Comparison of ENCODE assay signal across 8 cellular contexts in genomic region chr13:44435142-44435982, GRCh38.
DNase-seq lines count a peak whose midpoint lies in the region; ATAC-seq and TF ChIP-seq lines count a peak whose summit lies in the region.

No MANE protein-coding gene starts in this region.

- POLR2A ChIA-PET in HCT116 (lab: Charles Lee): interaction anchor here (0.6 to 7.6 kb wide), 39 partner anchors 11 to 897 kb away, joined by 3 to 172 read pairs (median 5); no protein-coding TSS in a partner anchor

- TF ChIP-seq POLR2A in HCT116 (IDR thresholded peaks at IDR 0.05; ENCODE audit: borderline replicate concordance, extremely low read depth, insufficient read depth, insufficient read length): peak; percentile 15
- peak in 2 of 4 donors; percentile 20 to 84 for TF ChIP-seq POLR2A in stomach (IDR thresholded peaks at IDR 0.05)

- 0 to 1% (median 1%) methylated on average over 38 to 54 of the region's 54 CpGs for WGBS in stomach, 5 donors

- peak overlapping the region; percentile 90 for H3K9ac ChIP-seq in HCT116 (ENCODE audit: low read length)

- peaks cover 6% of the 10 kb centered on the region; the same call in 1 of the 2 replicates for H4K20me1 ChIP-seq in HCT116 (ENCODE audit: insufficient read depth)

- peak overlapping the region; percentile 77 to 78 for H3K27ac Mint-ChIP-seq in activated naive CD4-positive, alpha-beta T cell treated with anti-CD3 and anti-CD28 coated beads, Interleukin-2, amount 50 U/mL, for 72 hours

- ATAC-seq in HCT116: peak; percentile 59
- peak; percentile 82 to 86 for ATAC-seq in activated naive CD4-positive, alpha-beta T cell treated with anti-CD3 and anti-CD28 coated beads, Interleukin-2, amount 50 U/mL, for 72 hours

- H3K27me3 ChIP-seq in HCT116 (ENCODE audit: insufficient read depth, low read length) (no peaks in the 10 kb centered on the region), neuron (ENCODE audit: insufficient read depth, low read length) (no peaks in the 10 kb centered on the region), stomach (no peaks in the 10 kb centered on the region)

- intact Hi-C loops in HCT116 (cut with micrococcal nuclease) (loop anchor here (1.0 to 5.0 kb wide), 3 partner anchors 37 to 293 kb away; no protein-coding TSS in a partner anchor), stomach (cut with DNase I; ENCODE audit: low total_unique reads) (loop anchor here (5.0 kb wide), 1 partner anchor 383 kb away; no protein-coding TSS in a partner anchor)

- peak overlapping the region; percentile 93 for H3K4me2 ChIP-seq in HCT116 (ENCODE audit: low read length)

- TF ChIP-seq RAD21 in HCT116 (IDR thresholded peaks at IDR 0.05; ENCODE audit: low read depth): no peak

- CTCF ChIA-PET in HCT116 (lab: Charles Lee): interaction anchor here (0.7 to 1.3 kb wide), 5 partner anchors 71 to 530 kb away, joined by 3 to 8 read pairs (median 4); no protein-coding TSS in a partner anchor

- DNase-seq in DMS53 treated with DMSO at 0.1 percent for 48 hours (lab: John Stamatoyannopoulos, UW; ENCODE audit: unreplicated experiment) (peak; percentile 87), HCT116 (ENCODE audit: low read depth, low spot score) (peak; percentile 92), NCI-H1105 treated with DMSO at 0.1 percent for 48 hours (lab: John Stamatoyannopoulos, UW) (peak; percentile 92), SKM-1 (lab: John Stamatoyannopoulos, UW; ENCODE audit: unreplicated experiment) (peak; percentile 53), germinal center (ENCODE audit: low spot score) (peak; percentile 95), stomach (peak; percentile 97)
- DNase-seq in activated naive CD4-positive, alpha-beta T cell treated with anti-CD3 and anti-CD28 coated beads, Interleukin-2, amount 50 U/mL, for 72 hours (ENCODE audit: low spot score in 2 of 2): peak; percentile 64 to 73

- H3K27ac ChIP-seq in HCT116 (ENCODE audit: low read depth, low read length) (peak overlapping the region; percentile 91), stomach (peak overlapping the region; percentile 93 to 98 (median 96))

- H3K79me2 ChIP-seq in HCT116 (ENCODE audit: insufficient read depth, low read length): peaks cover 29% of the 10 kb centered on the region

- H3K9me2 ChIP-seq in HCT116 (ENCODE audit: insufficient read depth): no peaks in the 10 kb centered on the region

- TF ChIP-seq CTCF in HCT116 (IDR thresholded peaks at IDR 0.05 in 2 of 3, conservative IDR thresholded peaks at IDR 0.05 in 1 of 3; ENCODE audit: borderline replicate concordance in 1 of 3, insufficient read depth in 1 of 3, low read depth in 2 of 3, low read length in 2 of 3) (no peak), stomach (IDR thresholded peaks at IDR 0.05) (no peak)

- H3K36me3 ChIP-seq in HCT116 (ENCODE audit: control insufficient read depth in 1 of 2, insufficient read depth in 2 of 2, low read length in 2 of 2) (peaks cover 13 to 21% of the 10 kb centered on the region in 2 experiments; a peak in 3 of 4 replicates), neuron (ENCODE audit: insufficient read depth, low read length) (peaks cover 23% of the 10 kb centered on the region), stomach (peaks cover 13 to 22% (median 20%) of the 10 kb centered on the region in 4 donors)

- no peaks in the 10 kb centered on the region for H3K9me3 Mint-ChIP-seq in activated naive CD4-positive, alpha-beta T cell treated with anti-CD3 and anti-CD28 coated beads, Interleukin-2, amount 50 U/mL, for 72 hours

- H3K9me3 ChIP-seq in HCT116 (ENCODE audit: control insufficient read depth in 1 of 2, insufficient read depth in 1 of 2, low read depth in 1 of 2, low read length in 2 of 2) (no peaks in the 10 kb centered on the region), neuron (ENCODE audit: low read length) (no peaks in the 10 kb centered on the region), stomach (no peaks in the 10 kb centered on the region)

- H3K36me3 Mint-ChIP-seq in activated naive CD4-positive, alpha-beta T cell treated with anti-CD3 and anti-CD28 coated beads, Interleukin-2, amount 50 U/mL, for 72 hours: no peaks in the 10 kb centered on the region

- H2AFZ ChIP-seq in HCT116 (ENCODE audit: low read depth, low read length, poor library complexity, severe bottlenecking): no peak overlapping the region
- H2AFZ ChIP-seq in neuron (ENCODE audit: low read depth, low read length): no peak overlapping the region

- RAD21 ChIA-PET in HCT116 (lab: Charles Lee; ENCODE audit: low non-redundant PET in 1 of 2, low total read pairs in 2 of 2, uncharacterized antibody in 2 of 2, unreplicated experiment in 2 of 2): interaction anchor here (0.6 to 1.7 kb wide), 8 partner anchors 11 to 293 kb away, joined by 3 to 11 read pairs (median 6); no protein-coding TSS in a partner anchor

- H3K4me1 ChIP-seq in HCT116 (ENCODE audit: control insufficient read depth in 1 of 2, insufficient read depth in 2 of 2, low read length in 2 of 2) (peaks cover 33 to 66% of the 10 kb centered on the region in 2 experiments), neuron (ENCODE audit: insufficient read depth, low read length) (peaks cover 32% of the 10 kb centered on the region), stomach (peaks cover 7 to 78% (median 44%) of the 10 kb centered on the region in 4 donors)

- TSS peak; percentile 89 for BruUV-seq in HCT116 (replicated peaks; lab: Mats Ljungman, UMichigan)

- H3K4me3 ChIP-seq in HCT116 (replicated peaks in 1 of 2; ENCODE audit: low read depth in 1 of 2, low read length in 2 of 2): peak overlapping the region; percentile 90 to 94
- H3K4me3 ChIP-seq in neuron (ENCODE audit: low read length): peak overlapping the region; percentile 100
- peak overlapping the region; percentile 63 to 86 (median 69) for H3K4me3 ChIP-seq in stomach

- TF ChIP-seq EP300 in stomach (IDR thresholded peaks at IDR 0.05): no peak

TF ChIP-seq in HCT116, 20 proteins besides CTCF, POLR2A, EP300 and RAD21 (continues in another document):
- TF ChIP-seq POLR2AphosphoS5 (IDR thresholded peaks at IDR 0.05; ENCODE audit: low read depth, low read length): peak; percentile 69
- TF ChIP-seq ZFX (IDR thresholded peaks at IDR 0.05): no peak
- TF ChIP-seq REST (IDR thresholded peaks at IDR 0.05; ENCODE audit: low read depth): no peak
- TF ChIP-seq EGR1 (IDR thresholded peaks at IDR 0.05; ENCODE audit: low read depth): no peak
- no peak for TF ChIP-seq YY1 (IDR thresholded peaks at IDR 0.05; ENCODE audit: extremely low read depth, insufficient replicate concordance, low read depth, low read length)
- no peak for TF ChIP-seq FOSL1 (IDR thresholded peaks at IDR 0.05; ENCODE audit: low read depth)
- no peak for TF ChIP-seq SP1 (IDR thresholded peaks at IDR 0.05; ENCODE audit: low read depth)
- no peak for TF ChIP-seq ATF3 (IDR thresholded peaks at IDR 0.05)
- TF ChIP-seq ZBTB33 (IDR thresholded peaks at IDR 0.05; ENCODE audit: extremely low read depth, insufficient replicate concordance, low read length): peak; percentile 34
- no peak for TF ChIP-seq JUND (IDR thresholded peaks at IDR 0.05)
- TF ChIP-seq TCF7L2 (IDR thresholded peaks at IDR 0.05; ENCODE audit: borderline replicate concordance, extremely low read depth, insufficient read depth, insufficient read length): peak; percentile 35
- no peak for TF ChIP-seq SIN3A (IDR thresholded peaks at IDR 0.05; ENCODE audit: low read depth)
- no peak for TF ChIP-seq CBX3 (IDR thresholded peaks at IDR 0.05; ENCODE audit: low read depth)
- TF ChIP-seq MAX (IDR thresholded peaks at IDR 0.05): no peak

Comparison
In these comparisons a context has a peak if more than half of its experiments do, and no peak if none do; other contexts are left out.
1. Peak in every context shown above with its lines: DNase-seq, ATAC-seq, H3K4me3 ChIP-seq and H3K27ac ChIP-seq.